In the genomic region with DNA sequence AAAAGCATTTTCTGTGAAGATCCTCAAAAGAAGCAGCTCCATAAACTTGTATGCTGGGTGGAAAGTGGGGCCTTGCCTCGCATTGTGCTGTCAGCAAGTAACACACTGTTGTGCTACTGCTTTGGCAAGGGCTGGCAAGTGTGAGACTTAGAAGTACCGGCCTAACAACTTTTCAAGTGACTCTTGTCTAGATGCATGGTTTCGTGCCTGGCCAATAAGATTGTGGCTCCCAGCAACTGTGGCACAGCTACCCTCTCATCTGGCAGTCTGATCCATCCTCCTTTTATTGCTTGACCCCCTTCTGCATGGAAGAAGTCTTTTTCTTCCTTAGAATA, we compare ENCODE assay signal across 23 cellular contexts.
A peak's percentile ranks its signal among the peaks of the same experiment; 100 is the strongest.
DNase-seq lines count a peak whose midpoint lies in the region; ATAC-seq, FAIRE-seq and TF ChIP-seq lines count a peak whose summit lies in the region.
"Had no signal": no experiment of that assay in that cellular context is flagged by ENCODE, and none has a peak within 500 bp of the region (broad histone marks: within the 10 kb centered on the region; RNA-seq: fewer than 3 reads in every experiment).

No MANE protein-coding gene starts in this region.

- no TSS peak for BruUV-seq in K562 (replicated peaks; lab: Mats Ljungman, UMichigan)

- no peaks in the 10 kb centered on the region for H3K9me1 ChIP-seq in K562 (ENCODE audit: control insufficient read depth, insufficient read depth, low read length)

- H3K9me3 ChIP-seq in K562 (replicated peaks; ENCODE audit: control insufficient read depth, insufficient read depth, low read depth, low read length) (no peaks in the 10 kb centered on the region), lower lobe of right lung (no peaks in the 10 kb centered on the region), upper lobe of right lung (no peaks in the 10 kb centered on the region)
- H3K9me3 ChIP-seq: A549, BE2C had no signal

- TF ChIP-seq POLR2A in K562 (conservative IDR thresholded peaks at IDR 0.05): no peak

- intact Hi-C loops in K562 (cut with micrococcal nuclease) (no loop called here), lower lobe of right lung (cut with DNase I) (no loop called here), upper lobe of right lung (cut with DNase I) (no loop called here), cardiac septum (cut with DNase I) (no loop called here)

- TF ChIP-seq CTCF in K562 (IDR thresholded peaks at IDR 0.05 in 2 of 3, conservative IDR thresholded peaks at IDR 0.05 in 1 of 3; ENCODE audit: insufficient read depth in 2 of 3, low read depth in 1 of 3, low read length in 3 of 3) (no peak), lower lobe of right lung (IDR thresholded peaks at IDR 0.05) (no peak), upper lobe of right lung (IDR thresholded peaks at IDR 0.05) (no peak)

- peaks cover 0 to 6% of the 10 kb centered on the region in 2 experiments; a peak in 3 of 5 replicates for H3K4me1 ChIP-seq in K562 (replicated peaks in 1 of 2; ENCODE audit: control insufficient read depth in 2 of 2, insufficient read depth in 2 of 2, low read length in 2 of 2)
- H3K4me1 ChIP-seq in lower lobe of right lung: no peaks in the 10 kb centered on the region
- H3K4me1 ChIP-seq in upper lobe of right lung: no peaks in the 10 kb centered on the region
- H3K4me1 ChIP-seq: A549; BE2C; BLaER1 treated with 17β-estradiol and CSF1 and Interleukin-3, amounts not matched to agents 10 nM and 100 nM had no signal

- whole genome bisulfite sequencing in K562 (ENCODE audit: insufficient coverage, low coverage, missing lambda C conversion rate): 27% methylated on average over 3 of the region's 3 CpGs

- CTCF ChIA-PET in K562 (lab: Yijun Ruan, JAX; ENCODE audit: low intra/inter-chr PET ratio): no interaction called here

- peak overlapping the region; percentile 52 for H3K4me2 ChIP-seq in K562 (ENCODE audit: insufficient read depth, low read length)
- H3K4me2 ChIP-seq: A549; BLaER1 treated with 17β-estradiol and CSF1 and Interleukin-3, amounts not matched to agents 10 nM and 100 nM; GM23338 had no signal

- H3K27me3 ChIP-seq in K562 (ENCODE audit: control insufficient read depth in 2 of 2, insufficient read depth in 2 of 2, low read length in 2 of 2): no peaks in the 10 kb centered on the region
- H3K27me3 ChIP-seq in lower lobe of right lung (ENCODE audit: low read depth): no peaks in the 10 kb centered on the region
- H3K27me3 ChIP-seq in upper lobe of right lung: no peaks in the 10 kb centered on the region
- H3K27me3 ChIP-seq: BE2C; BLaER1 treated with 17β-estradiol and CSF1 and Interleukin-3, amounts not matched to agents 10 nM and 100 nM had no signal

- H3K27ac ChIP-seq in K562 (ENCODE audit: extremely low read depth, low read depth, low read length) (no peak overlapping the region), lower lobe of right lung (no peak overlapping the region), upper lobe of right lung (no peak overlapping the region)
- H3K27ac ChIP-seq: A549; BLaER1 treated with 17β-estradiol and CSF1 and Interleukin-3, amounts not matched to agents 10 nM and 100 nM had no signal

- no peak overlapping the region for H3K9ac ChIP-seq in K562 (ENCODE audit: insufficient read depth in 1 of 2, low read depth in 2 of 2, low read length in 2 of 2)
- H3K9ac ChIP-seq: BLaER1 treated with 17β-estradiol and CSF1 and Interleukin-3, amounts not matched to agents 10 nM and 100 nM had no signal

- H2AFZ ChIP-seq in K562 (ENCODE audit: low read depth, low read length): peak overlapping the region; percentile 70
- H2AFZ ChIP-seq: GM23338 had no signal

- FAIRE-seq in K562 (lab: Jason Lieb, UNC): no peak
- FAIRE-seq: A549, D721Med, GM12878, GM19239 had no signal

- DNase-seq in NCI-H510A (lab: John Stamatoyannopoulos, UW): peak; percentile 5
- no peak for DNase-seq in K562 (ENCODE audit: extremely low read depth in 1 of 4, low spot score in 3 of 4)
- DNase-seq in lower lobe of right lung: no peak
- DNase-seq in upper lobe of right lung: no peak
- no peak for DNase-seq in stimulated activated CD4-positive, alpha-beta T cell treated with anti-CD3 and anti-CD28 coated beads, Interleukin-1b, Interleukin-23, amount 100 ng/mL, for 48 hours
- no peak for DNase-seq in cardiac septum (ENCODE audit: low spot score)
- DNase-seq: 8988T; ACHN; BE2C; CD4-positive, alpha-beta T cell; CD8-positive, alpha-beta memory T cell; DMS 273 treated with DMSO at 0.1 percent for 48 hours; EL; GDM1; H9 had no signal

- no peak for TF ChIP-seq EP300 in K562 (IDR thresholded peaks at IDR 0.05; ENCODE audit: low read length)

- H3K79me2 ChIP-seq in K562 (ENCODE audit: control insufficient read depth, insufficient read depth, low read length): no peaks in the 10 kb centered on the region

- H4K20me1 ChIP-seq in K562 (replicated peaks; ENCODE audit: control insufficient read depth, insufficient read depth, low read length): no peaks in the 10 kb centered on the region
- H4K20me1 ChIP-seq: BLaER1 treated with 17β-estradiol and CSF1 and Interleukin-3, amounts not matched to agents 10 nM and 100 nM had no signal

- no peak overlapping the region for H3K4me3 ChIP-seq in K562
- H3K4me3 ChIP-seq in lower lobe of right lung: no peak overlapping the region
- H3K4me3 ChIP-seq in upper lobe of right lung: no peak overlapping the region
- H3K4me3 ChIP-seq: A549; BLaER1 treated with 17β-estradiol and CSF1 and Interleukin-3, amounts not matched to agents 10 nM and 100 nM; GM12878; GM23338 had no signal

- TF ChIP-seq RAD21 in K562 (CRISPR knock-in tag; conservative IDR thresholded peaks at IDR 0.05 in 1 of 2, IDR thresholded peaks at IDR 0.05 in 1 of 2): no peak

- ATAC-seq in K562 (no peak), lower lobe of right lung (peak; percentile 66 to 78), upper lobe of right lung (peak; percentile 79), GM21528 (IDR thresholded peaks at IDR 0.05; ENCODE audit: low FRiP score, unreplicated experiment) (no peak)
- ATAC-seq: A549, GM12878, GM23338, HCT116 had no signal

- POLR2A ChIA-PET in K562 (lab: Yijun Ruan, JAX): interaction anchor here (0.6 to 1.3 kb wide), 2 partner anchors 49 to 498 kb away, joined by 3 to 4 read pairs; no protein-coding TSS in a partner anchor

- in situ Hi-C loops in K562 (cut with MboI): no loop called here

- H3K36me3 ChIP-seq in K562 (ENCODE audit: control insufficient read depth, insufficient read depth, low read length): no peaks in the 10 kb centered on the region
- no peaks in the 10 kb centered on the region for H3K36me3 ChIP-seq in lower lobe of right lung
- H3K36me3 ChIP-seq in upper lobe of right lung: no peaks in the 10 kb centered on the region
- H3K36me3 ChIP-seq: BE2C; BLaER1 treated with 17β-estradiol and CSF1 and Interleukin-3, amounts not matched to agents 10 nM and 100 nM had no signal

TF ChIP-seq in K562, 482 proteins besides CTCF, POLR2A, EP300 and RAD21 (continues in another document):
- TF ChIP-seq, protein P1, sequence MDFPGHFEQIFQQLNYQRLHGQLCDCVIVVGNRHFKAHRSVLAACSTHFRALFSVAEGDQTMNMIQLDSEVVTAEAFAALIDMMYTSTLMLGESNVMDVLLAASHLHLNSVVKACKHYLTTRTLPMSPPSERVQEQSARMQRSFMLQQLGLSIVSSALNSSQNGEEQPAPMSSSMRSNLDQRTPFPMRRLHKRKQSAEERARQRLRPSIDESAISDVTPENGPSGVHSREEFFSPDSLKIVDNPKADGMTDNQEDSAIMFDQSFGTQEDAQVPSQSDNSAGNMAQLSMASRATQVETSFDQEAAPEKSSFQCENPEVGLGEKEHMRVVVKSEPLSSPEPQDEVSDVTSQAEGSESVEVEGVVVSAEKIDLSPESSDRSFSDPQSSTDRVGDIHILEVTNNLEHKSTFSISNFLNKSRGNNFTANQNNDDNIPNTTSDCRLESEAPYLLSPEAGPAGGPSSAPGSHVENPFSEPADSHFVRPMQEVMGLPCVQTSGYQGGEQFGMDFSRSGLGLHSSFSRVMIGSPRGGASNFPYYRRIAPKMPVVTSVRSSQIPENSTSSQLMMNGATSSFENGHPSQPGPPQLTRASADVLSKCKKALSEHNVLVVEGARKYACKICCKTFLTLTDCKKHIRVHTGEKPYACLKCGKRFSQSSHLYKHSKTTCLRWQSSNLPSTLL (IDR thresholded peaks at IDR 0.05): no peak
- TF ChIP-seq, protein P2, sequence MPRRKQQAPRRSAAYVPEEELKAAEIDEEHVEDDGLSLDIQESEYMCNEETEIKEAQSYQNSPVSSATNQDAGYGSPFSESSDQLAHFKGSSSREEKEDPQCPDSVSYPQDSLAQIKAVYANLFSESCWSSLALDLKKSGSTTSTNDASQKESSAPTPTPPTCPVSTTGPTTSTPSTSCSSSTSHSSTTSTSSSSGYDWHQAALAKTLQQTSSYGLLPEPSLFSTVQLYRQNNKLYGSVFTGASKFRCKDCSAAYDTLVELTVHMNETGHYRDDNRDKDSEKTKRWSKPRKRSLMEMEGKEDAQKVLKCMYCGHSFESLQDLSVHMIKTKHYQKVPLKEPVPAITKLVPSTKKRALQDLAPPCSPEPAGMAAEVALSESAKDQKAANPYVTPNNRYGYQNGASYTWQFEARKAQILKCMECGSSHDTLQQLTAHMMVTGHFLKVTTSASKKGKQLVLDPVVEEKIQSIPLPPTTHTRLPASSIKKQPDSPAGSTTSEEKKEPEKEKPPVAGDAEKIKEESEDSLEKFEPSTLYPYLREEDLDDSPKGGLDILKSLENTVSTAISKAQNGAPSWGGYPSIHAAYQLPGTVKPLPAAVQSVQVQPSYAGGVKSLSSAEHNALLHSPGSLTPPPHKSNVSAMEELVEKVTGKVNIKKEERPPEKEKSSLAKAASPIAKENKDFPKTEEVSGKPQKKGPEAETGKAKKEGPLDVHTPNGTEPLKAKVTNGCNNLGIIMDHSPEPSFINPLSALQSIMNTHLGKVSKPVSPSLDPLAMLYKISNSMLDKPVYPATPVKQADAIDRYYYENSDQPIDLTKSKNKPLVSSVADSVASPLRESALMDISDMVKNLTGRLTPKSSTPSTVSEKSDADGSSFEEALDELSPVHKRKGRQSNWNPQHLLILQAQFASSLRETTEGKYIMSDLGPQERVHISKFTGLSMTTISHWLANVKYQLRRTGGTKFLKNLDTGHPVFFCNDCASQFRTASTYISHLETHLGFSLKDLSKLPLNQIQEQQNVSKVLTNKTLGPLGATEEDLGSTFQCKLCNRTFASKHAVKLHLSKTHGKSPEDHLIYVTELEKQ (CRISPR knock-in tag; IDR thresholded peaks at IDR 0.05): no peak
- TF ChIP-seq SIRT6 (IDR thresholded peaks at IDR 0.05; ENCODE audit: low read depth, low read length) (no peak), ESRRA (IDR thresholded peaks at IDR 0.05; ENCODE audit: borderline replicate concordance, low read depth) (no peak), STAG1 (CRISPR knock-in tag; IDR thresholded peaks at IDR 0.05; ENCODE audit: borderline replicate concordance) (no peak), CXXC5 (CRISPR knock-in tag; IDR thresholded peaks at IDR 0.05) (no peak), ZNF140 (CRISPR knock-in tag; IDR thresholded peaks at IDR 0.05) (no peak), ZNF764 (CRISPR knock-in tag; IDR thresholded peaks at IDR 0.05; ENCODE audit: low read depth) (no peak), ASH1L (IDR thresholded peaks at IDR 0.05; ENCODE audit: borderline replicate concordance, low read depth, partially characterized antibody) (no peak), BCOR (IDR thresholded peaks at IDR 0.05) (no peak), RB1 (IDR thresholded peaks at IDR 0.05; ENCODE audit: low read depth) (no peak)

Comparison
In these comparisons a context has a peak if more than half of its experiments do, and no peak if none do; other contexts are left out.
1. ATAC-seq: peak in lower lobe of right lung (2 of 2) and upper lobe of right lung (single experiment); none in K562 (single experiment) and GM21528 (single experiment).